In genomic region chr5:56475689-56476486, GRCh38 we compare ENCODE assay signal across 2 cellular contexts.
TF ChIP-seq lines count a peak whose summit lies in the region.

No MANE protein-coding gene starts in this region.

TF ChIP-seq in A549, 52 proteins besides CTCF, POLR2A, EP300 and RAD21 (continued from another document):
- TF ChIP-seq TFCP2L1 (CRISPR knock-in tag; IDR thresholded peaks at IDR 0.05) (no peak), EHMT2 (IDR thresholded peaks at IDR 0.05; ENCODE audit: low read depth) (no peak), NFE2L2 (conservative IDR thresholded peaks at IDR 0.05; ENCODE audit: low read length) (no peak), NR3C1 (IDR thresholded peaks at IDR 0.05) (no peak), SMC3 (IDR thresholded peaks at IDR 0.05) (no peak), REST (IDR thresholded peaks at IDR 0.05) (no peak), JUNB (IDR thresholded peaks at IDR 0.05) (no peak), RARB (CRISPR knock-in tag; IDR thresholded peaks at IDR 0.05) (no peak), POLR2AphosphoS2 (conservative IDR thresholded peaks at IDR 0.05; ENCODE audit: low read length) (no peak), HEYL (CRISPR knock-in tag; IDR thresholded peaks at IDR 0.05) (no peak), BHLHE40 (IDR thresholded peaks at IDR 0.05; ENCODE audit: low read depth, low read length) (no peak), HDAC2 (IDR thresholded peaks at IDR 0.05) (no peak)

TF ChIP-seq in IMR-90, 13 proteins besides CTCF, POLR2A, EP300 and RAD21 (continued from another document):
- TF ChIP-seq ELK1 (IDR thresholded peaks at IDR 0.05; ENCODE audit: borderline replicate concordance, low read depth, low read length) (no peak), MAZ (IDR thresholded peaks at IDR 0.05; ENCODE audit: borderline replicate concordance, low read depth, low read length) (no peak), CEBPB (IDR thresholded peaks at IDR 0.05; ENCODE audit: low read depth, low read length) (no peak), SMC3 (IDR thresholded peaks at IDR 0.05; ENCODE audit: low read depth, low read length) (no peak), BHLHE40 (IDR thresholded peaks at IDR 0.05; ENCODE audit: low read depth, low read length) (no peak), USF2 (IDR thresholded peaks at IDR 0.05; ENCODE audit: low read depth, low read length) (no peak), CHD1 (IDR thresholded peaks at IDR 0.05; ENCODE audit: low read depth, low read length) (no peak), MXI1 (IDR thresholded peaks at IDR 0.05; ENCODE audit: borderline replicate concordance, low read depth, low read length) (no peak)
TF ChIP-seq in IMR-90: peak in this region for 0.
